11 cellular contexts compared by ENCODE assay signal in genomic region chr19:46133777-46134231, GRCh38. TPM values are rescaled to one million over a fixed set of nuclear protein-coding genes. Genes with fewer than 3 reads are reported as not detected.
DNase-seq lines count a peak whose midpoint lies in the region; ATAC-seq and TF ChIP-seq lines count a peak whose summit lies in the region.
"Had no signal": no experiment of that assay in that cellular context is flagged by ENCODE, and none has a peak within 500 bp of the region (broad histone marks: within the 10 kb centered on the region; RNA-seq: fewer than 3 reads in every experiment).

No MANE protein-coding gene starts in this region.

- H3K36me3 ChIP-seq in right lobe of liver, result no peaks in the 10 kb centered on the region
- H3K36me3 ChIP-seq in suprapubic skin, result no peaks in the 10 kb centered on the region
- no peaks in the 10 kb centered on the region for H3K36me3 ChIP-seq in thyroid gland

- H3K9me3 ChIP-seq in right lobe of liver (no peaks in the 10 kb centered on the region), suprapubic skin (no peaks in the 10 kb centered on the region), thyroid gland (no peaks in the 10 kb centered on the region)

- H3K27me3 ChIP-seq in right lobe of liver, result no peaks in the 10 kb centered on the region
- peaks cover 2% of the 10 kb centered on the region for H3K27me3 ChIP-seq in suprapubic skin
- no peaks in the 10 kb centered on the region for H3K27me3 ChIP-seq in thyroid gland

- DNase-seq in M059J (ENCODE audit: low read depth), result peak; percentile 9
- DNase-seq in caudate nucleus (lab: John Stamatoyannopoulos, UW), result no peak
- DNase-seq in right lobe of liver, result no peak
- DNase-seq in suprapubic skin (ENCODE audit: low spot score in 2 of 2), result no peak
- DNase-seq in thyroid gland, result no peak
- DNase-seq in posterior vena cava (ENCODE audit: low spot score), result no peak
- no peak for DNase-seq in COLO829 (ENCODE audit: low spot score)
- DNase-seq in HUDEP-2 (lab: John Stamatoyannopoulos, UW; ENCODE audit: unreplicated experiment in 76 of 76), result no peak
- DNase-seq: activated CD4-positive, alpha-beta memory T cell treated with anti-CD3 and anti-CD28 coated beads, Interleukin-2, amount 10 ng/mL, durations not matched to agents 7 days and 5 days; NCI-H1436; stimulated activated CD4-positive, alpha-beta T cell treated with anti-CD3 and anti-CD28 coated beads, Interleukin-4, amount 100 ng/mL, for 24 hours had no signal

- no peak overlapping the region for H3K4me3 ChIP-seq in right lobe of liver
- no peak overlapping the region for H3K4me3 ChIP-seq in suprapubic skin
- H3K4me3 ChIP-seq in thyroid gland (replicated peaks in 1 of 3), result no peak overlapping the region

- intact Hi-C loops in right lobe of liver (cut with DNase I) (no loop called here), thyroid gland (cut with DNase I) (no loop called here), posterior vena cava (cut with DNase I) (no loop called here)

- no peaks in the 10 kb centered on the region for H3K4me1 ChIP-seq in right lobe of liver
- H3K4me1 ChIP-seq in suprapubic skin, result peaks cover 35% of the 10 kb centered on the region
- H3K4me1 ChIP-seq in thyroid gland, result peaks cover 7 to 10% of the 10 kb centered on the region in 2 donors

- no peak for TF ChIP-seq CTCF in right lobe of liver (IDR thresholded peaks at IDR 0.05)
- no peak for TF ChIP-seq CTCF in suprapubic skin (IDR thresholded peaks at IDR 0.05)
- no peak for TF ChIP-seq CTCF in thyroid gland (IDR thresholded peaks at IDR 0.05)

- ATAC-seq in right lobe of liver, result no peak

- TF ChIP-seq EP300 in suprapubic skin (IDR thresholded peaks at IDR 0.05), result no peak

- TF ChIP-seq POLR2A in right lobe of liver (IDR thresholded peaks at IDR 0.05), result no peak
- no peak for TF ChIP-seq POLR2A in suprapubic skin (IDR thresholded peaks at IDR 0.05)
- no peak for TF ChIP-seq POLR2A in thyroid gland (IDR thresholded peaks at IDR 0.05)

- 71% methylated on average over 1 of the region's 1 CpG for WGBS in right lobe of liver (ENCODE audit: insufficient coverage, low coverage, low lambda C conversion rate, missing lambda C conversion rate)
- WGBS in suprapubic skin, result 94% methylated on average over 1 of the region's 1 CpG
- WGBS in thyroid gland, 2 donors, result 95 to 96% methylated on average over 1 of the region's 1 CpG

- H3K27ac ChIP-seq in caudate nucleus (ENCODE audit: low read depth, low read length) (peak overlapping the region; percentile 52), right lobe of liver (peak overlapping the region; percentile 47 to 65 (median 49)), suprapubic skin (peak overlapping the region; percentile 79), thyroid gland (peak overlapping the region in 1 of 3 donors; percentile 63)

RNA-seq across cellular contexts. Expression of gene IGFL3, which starts 9.3 kb away (rescaled TPM):
- total RNA-seq in M059J (2014; rRNA removed; shearing (Covaris generic)), result not detected in 2 replicates
- total RNA-seq in right lobe of liver, result not detected
- total RNA-seq in suprapubic skin, result 10 to 100 TPM; 10.2 to 49.4 (median 16.8) TPM
- not detected for total RNA-seq in thyroid gland
- total RNA-seq in posterior vena cava, result not detected
- total RNA-seq: activated CD4-positive, alpha-beta memory T cell treated with anti-CD3 and anti-CD28 coated beads, Interleukin-2, amount 10 ng/mL, durations not matched to agents 7 days and 5 days had no signal

RNA-seq across cellular contexts. Expression of gene IGFL2, which starts 14.2 kb away (rescaled TPM):
- total RNA-seq in M059J (2014; rRNA removed; shearing (Covaris generic)), result not detected in 2 replicates
- total RNA-seq in right lobe of liver (not detected), suprapubic skin (10 to 100 TPM; 10.1 to 39.2 (median 16.1) TPM), thyroid gland (not detected), posterior vena cava (under 1 TPM in 1 of 2 donors, not detected in 1; 0.38 TPM)
- total RNA-seq: activated CD4-positive, alpha-beta memory T cell treated with anti-CD3 and anti-CD28 coated beads, Interleukin-2, amount 10 ng/mL, durations not matched to agents 7 days and 5 days had no signal

Comparison
In these comparisons a context has a peak if more than half of its experiments do, and no peak if none do; other contexts are left out.
1. RNA of gene IGFL3, which starts 9.3 kb away (total RNA-seq): 10.2 to 49.4 TPM in suprapubic skin; not detected in M059J, not detected in right lobe of liver, not detected in thyroid gland and not detected in posterior vena cava; every median in the first group is over 10 times any median in the second.
2. RNA of gene IGFL2, which starts 14.2 kb away (total RNA-seq): 10.1 to 39.2 TPM in suprapubic skin; 0.38 TPM in posterior vena cava, not detected in right lobe of liver, not detected in M059J and not detected in thyroid gland; every median in the first group is over 4 times any median in the second.